ENCODE assay signal across 9 cellular contexts in the genomic region with DNA sequence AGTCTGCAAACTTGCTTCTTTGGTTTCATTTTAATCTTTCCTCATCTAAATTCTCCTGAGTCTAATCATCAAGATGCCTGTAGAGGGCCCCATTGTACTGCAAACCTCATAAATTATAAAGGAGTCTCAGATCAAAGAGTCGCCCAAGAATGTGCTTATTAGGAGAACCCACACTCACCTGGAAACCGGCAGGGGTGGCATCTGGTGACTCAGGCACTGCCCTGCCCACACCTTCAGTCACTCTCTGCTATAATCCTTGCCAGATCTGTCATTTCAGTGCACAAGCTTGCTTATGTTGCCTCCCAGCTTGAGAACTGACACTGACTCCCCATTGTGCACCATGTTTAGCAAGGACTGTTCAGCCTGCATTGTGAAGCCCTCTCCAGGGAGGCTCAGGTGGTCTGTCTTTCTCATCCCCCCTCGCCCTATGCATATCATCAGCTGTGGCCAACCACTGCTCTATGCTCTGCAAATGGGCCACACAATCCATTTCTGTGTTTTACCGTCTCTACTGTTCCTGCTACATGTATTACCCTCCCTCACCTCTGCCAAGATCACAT. TPM values are rescaled to one million over a fixed set of nuclear protein-coding genes. Genes with fewer than 3 reads are reported as not detected.
DNase-seq lines count a peak whose midpoint lies in the region; ATAC-seq lines count a peak whose summit lies in the region.
"Had no signal": no experiment of that assay in that cellular context is flagged by ENCODE, and none has a peak within 500 bp of the region (broad histone marks: within the 10 kb centered on the region; RNA-seq: fewer than 3 reads in every experiment).

No MANE protein-coding gene starts in this region.

- no peak overlapping the region for H3K27ac Mint-ChIP-seq in activated naive CD8-positive, alpha-beta T cell treated with anti-CD3 and anti-CD28 coated beads, Interleukin-2, amount 10 ng/mL, durations not matched to agents 7 days and 5 days

- peaks cover 5% of the 10 kb centered on the region for H3K4me1 Mint-ChIP-seq in activated naive CD8-positive, alpha-beta T cell treated with anti-CD3 and anti-CD28 coated beads, Interleukin-2, amount 10 ng/mL, durations not matched to agents 7 days and 5 days

- DNase-seq in DMS114 treated with DMSO at 0.1 percent for 48 hours (lab: John Stamatoyannopoulos, UW; ENCODE audit: unreplicated experiment) (peak; percentile 12), NCI-H748 treated with DMSO at 0.1 percent for 48 hours (lab: John Stamatoyannopoulos, UW) (peak; percentile 2), hepatic stellate cell (ENCODE audit: low spot score) (peak; percentile 23), GM19240 (ENCODE audit: insufficient read length, low spot score) (no peak)
- peak; percentile 30 for DNase-seq in activated naive CD8-positive, alpha-beta T cell treated with anti-CD3 and anti-CD28 coated beads, Interleukin-2, amount 10 ng/mL, durations not matched to agents 7 days and 5 days
- peak; percentile 4 for DNase-seq in stimulated activated CD4-positive, alpha-beta T cell treated with anti-CD3 and anti-CD28 coated beads, Interleukin-12 subunit alpha, Interleukin-12 subunit beta, amount 100 ng/mL, for 4 hours

- peak; percentile 90 for ATAC-seq in GM19395 (IDR thresholded peaks at IDR 0.05; ENCODE audit: unreplicated experiment)
- ATAC-seq in HG03432 (IDR thresholded peaks at IDR 0.05; ENCODE audit: unreplicated experiment): peak; percentile 92
- peak; percentile 68 for ATAC-seq in activated naive CD8-positive, alpha-beta T cell treated with anti-CD3 and anti-CD28 coated beads, Interleukin-2, amount 10 ng/mL, durations not matched to agents 7 days and 5 days (ENCODE audit: low read depth)

- POLR2A ChIA-PET in activated naive CD8-positive, alpha-beta T cell treated with anti-CD3 and anti-CD28 coated beads, Interleukin-2, amount 10 ng/mL, durations not matched to agents 7 days and 5 days (lab: Charles Lee): no interaction called here

- peaks cover 30% of the 10 kb centered on the region for H3K27me3 Mint-ChIP-seq in activated naive CD8-positive, alpha-beta T cell treated with anti-CD3 and anti-CD28 coated beads, Interleukin-2, amount 10 ng/mL, durations not matched to agents 7 days and 5 days

- no peaks in the 10 kb centered on the region for H3K9me3 Mint-ChIP-seq in activated naive CD8-positive, alpha-beta T cell treated with anti-CD3 and anti-CD28 coated beads, Interleukin-2, amount 10 ng/mL, durations not matched to agents 7 days and 5 days

- H3K4me3 Mint-ChIP-seq in activated naive CD8-positive, alpha-beta T cell treated with anti-CD3 and anti-CD28 coated beads, Interleukin-2, amount 10 ng/mL, durations not matched to agents 7 days and 5 days: no peak overlapping the region

- H3K36me3 Mint-ChIP-seq in activated naive CD8-positive, alpha-beta T cell treated with anti-CD3 and anti-CD28 coated beads, Interleukin-2, amount 10 ng/mL, durations not matched to agents 7 days and 5 days: no peaks in the 10 kb centered on the region

RNA-seq across cellular contexts. Expression of a gene that starts 12.4 kb away (rescaled TPM):
- not detected for total RNA-seq in activated naive CD8-positive, alpha-beta T cell treated with anti-CD3 and anti-CD28 coated beads, Interleukin-2, amount 10 ng/mL, durations not matched to agents 7 days and 5 days
- total RNA-seq: activated CD8-positive, alpha-beta memory T cell treated with anti-CD3 and anti-CD28 coated beads for 36 hours had no signal

RNA-seq across cellular contexts. Expression of a gene that starts 44.3 kb away (rescaled TPM):
- total RNA-seq in activated naive CD8-positive, alpha-beta T cell treated with anti-CD3 and anti-CD28 coated beads, Interleukin-2, amount 10 ng/mL, durations not matched to agents 7 days and 5 days: not detected
- total RNA-seq: activated CD8-positive, alpha-beta memory T cell treated with anti-CD3 and anti-CD28 coated beads for 36 hours had no signal
